1 cellular context compared by ENCODE assay signal in the genomic region with DNA sequence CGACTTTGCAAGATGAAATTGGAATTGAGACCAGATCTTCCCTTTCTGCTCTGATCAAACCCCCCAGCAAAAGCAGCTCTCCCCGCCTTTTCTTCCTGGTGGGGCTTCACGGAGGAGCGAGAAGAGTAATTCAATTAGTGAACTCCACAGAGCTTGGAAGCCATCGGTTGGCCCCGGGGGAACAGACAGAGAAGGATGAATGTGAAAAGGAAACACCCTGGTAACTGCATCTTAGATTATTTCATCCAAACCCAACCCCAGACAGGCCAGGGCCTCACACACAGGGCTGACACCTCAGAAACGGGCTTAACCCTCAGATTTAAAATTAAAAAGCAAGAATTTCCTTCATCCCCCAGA.
TF ChIP-seq lines count a peak whose summit lies in the region.

No MANE protein-coding gene starts in this region.

TF ChIP-seq in GM12878, 131 proteins besides CTCF, POLR2A, EP300 and RAD21 (continued from another document and continues in another):
- TF ChIP-seq, protein P1, sequence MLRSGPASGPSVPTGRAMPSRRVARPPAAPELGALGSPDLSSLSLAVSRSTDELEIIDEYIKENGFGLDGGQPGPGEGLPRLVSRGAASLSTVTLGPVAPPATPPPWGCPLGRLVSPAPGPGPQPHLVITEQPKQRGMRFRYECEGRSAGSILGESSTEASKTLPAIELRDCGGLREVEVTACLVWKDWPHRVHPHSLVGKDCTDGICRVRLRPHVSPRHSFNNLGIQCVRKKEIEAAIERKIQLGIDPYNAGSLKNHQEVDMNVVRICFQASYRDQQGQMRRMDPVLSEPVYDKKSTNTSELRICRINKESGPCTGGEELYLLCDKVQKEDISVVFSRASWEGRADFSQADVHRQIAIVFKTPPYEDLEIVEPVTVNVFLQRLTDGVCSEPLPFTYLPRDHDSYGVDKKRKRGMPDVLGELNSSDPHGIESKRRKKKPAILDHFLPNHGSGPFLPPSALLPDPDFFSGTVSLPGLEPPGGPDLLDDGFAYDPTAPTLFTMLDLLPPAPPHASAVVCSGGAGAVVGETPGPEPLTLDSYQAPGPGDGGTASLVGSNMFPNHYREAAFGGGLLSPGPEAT (IDR thresholded peaks at IDR 0.05; ENCODE audit: low read depth) = no peak; the same call in 1 of the 2 replicates
- no peak for TF ChIP-seq RFX5 (IDR thresholded peaks at IDR 0.05; ENCODE audit: low read depth, low read length)
- TF ChIP-seq STAT1 (conservative IDR thresholded peaks at IDR 0.05) = no peak
- TF ChIP-seq, protein P2, sequence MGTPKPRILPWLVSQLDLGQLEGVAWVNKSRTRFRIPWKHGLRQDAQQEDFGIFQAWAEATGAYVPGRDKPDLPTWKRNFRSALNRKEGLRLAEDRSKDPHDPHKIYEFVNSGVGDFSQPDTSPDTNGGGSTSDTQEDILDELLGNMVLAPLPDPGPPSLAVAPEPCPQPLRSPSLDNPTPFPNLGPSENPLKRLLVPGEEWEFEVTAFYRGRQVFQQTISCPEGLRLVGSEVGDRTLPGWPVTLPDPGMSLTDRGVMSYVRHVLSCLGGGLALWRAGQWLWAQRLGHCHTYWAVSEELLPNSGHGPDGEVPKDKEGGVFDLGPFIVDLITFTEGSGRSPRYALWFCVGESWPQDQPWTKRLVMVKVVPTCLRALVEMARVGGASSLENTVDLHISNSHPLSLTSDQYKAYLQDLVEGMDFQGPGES (IDR thresholded peaks at IDR 0.05) = no peak
- TF ChIP-seq ZNF217 (IDR thresholded peaks at IDR 0.05) = no peak
- no peak for TF ChIP-seq SRF (IDR thresholded peaks at IDR 0.05; ENCODE audit: low read depth in 2 of 2, low read length in 2 of 2)
- TF ChIP-seq HCFC1 (IDR thresholded peaks at IDR 0.05; ENCODE audit: low read length) = no peak
- no peak for TF ChIP-seq GATAD2B (conservative IDR thresholded peaks at IDR 0.05; ENCODE audit: low read depth)
- no peak for TF ChIP-seq ASH2L (IDR thresholded peaks at IDR 0.05; ENCODE audit: borderline replicate concordance, low read depth)
- TF ChIP-seq, protein P3, sequence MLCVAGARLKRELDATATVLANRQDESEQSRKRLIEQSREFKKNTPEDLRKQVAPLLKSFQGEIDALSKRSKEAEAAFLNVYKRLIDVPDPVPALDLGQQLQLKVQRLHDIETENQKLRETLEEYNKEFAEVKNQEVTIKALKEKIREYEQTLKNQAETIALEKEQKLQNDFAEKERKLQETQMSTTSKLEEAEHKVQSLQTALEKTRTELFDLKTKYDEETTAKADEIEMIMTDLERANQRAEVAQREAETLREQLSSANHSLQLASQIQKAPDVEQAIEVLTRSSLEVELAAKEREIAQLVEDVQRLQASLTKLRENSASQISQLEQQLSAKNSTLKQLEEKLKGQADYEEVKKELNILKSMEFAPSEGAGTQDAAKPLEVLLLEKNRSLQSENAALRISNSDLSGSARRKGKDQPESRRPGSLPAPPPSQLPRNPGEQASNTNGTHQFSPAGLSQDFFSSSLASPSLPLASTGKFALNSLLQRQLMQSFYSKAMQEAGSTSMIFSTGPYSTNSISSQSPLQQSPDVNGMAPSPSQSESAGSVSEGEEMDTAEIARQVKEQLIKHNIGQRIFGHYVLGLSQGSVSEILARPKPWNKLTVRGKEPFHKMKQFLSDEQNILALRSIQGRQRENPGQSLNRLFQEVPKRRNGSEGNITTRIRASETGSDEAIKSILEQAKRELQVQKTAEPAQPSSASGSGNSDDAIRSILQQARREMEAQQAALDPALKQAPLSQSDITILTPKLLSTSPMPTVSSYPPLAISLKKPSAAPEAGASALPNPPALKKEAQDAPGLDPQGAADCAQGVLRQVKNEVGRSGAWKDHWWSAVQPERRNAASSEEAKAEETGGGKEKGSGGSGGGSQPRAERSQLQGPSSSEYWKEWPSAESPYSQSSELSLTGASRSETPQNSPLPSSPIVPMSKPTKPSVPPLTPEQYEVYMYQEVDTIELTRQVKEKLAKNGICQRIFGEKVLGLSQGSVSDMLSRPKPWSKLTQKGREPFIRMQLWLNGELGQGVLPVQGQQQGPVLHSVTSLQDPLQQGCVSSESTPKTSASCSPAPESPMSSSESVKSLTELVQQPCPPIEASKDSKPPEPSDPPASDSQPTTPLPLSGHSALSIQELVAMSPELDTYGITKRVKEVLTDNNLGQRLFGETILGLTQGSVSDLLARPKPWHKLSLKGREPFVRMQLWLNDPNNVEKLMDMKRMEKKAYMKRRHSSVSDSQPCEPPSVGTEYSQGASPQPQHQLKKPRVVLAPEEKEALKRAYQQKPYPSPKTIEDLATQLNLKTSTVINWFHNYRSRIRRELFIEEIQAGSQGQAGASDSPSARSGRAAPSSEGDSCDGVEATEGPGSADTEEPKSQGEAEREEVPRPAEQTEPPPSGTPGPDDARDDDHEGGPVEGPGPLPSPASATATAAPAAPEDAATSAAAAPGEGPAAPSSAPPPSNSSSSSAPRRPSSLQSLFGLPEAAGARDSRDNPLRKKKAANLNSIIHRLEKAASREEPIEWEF (IDR thresholded peaks at IDR 0.05; ENCODE audit: insufficient replicate concordance, low read depth, low read length) = no peak
- TF ChIP-seq, protein P4, sequence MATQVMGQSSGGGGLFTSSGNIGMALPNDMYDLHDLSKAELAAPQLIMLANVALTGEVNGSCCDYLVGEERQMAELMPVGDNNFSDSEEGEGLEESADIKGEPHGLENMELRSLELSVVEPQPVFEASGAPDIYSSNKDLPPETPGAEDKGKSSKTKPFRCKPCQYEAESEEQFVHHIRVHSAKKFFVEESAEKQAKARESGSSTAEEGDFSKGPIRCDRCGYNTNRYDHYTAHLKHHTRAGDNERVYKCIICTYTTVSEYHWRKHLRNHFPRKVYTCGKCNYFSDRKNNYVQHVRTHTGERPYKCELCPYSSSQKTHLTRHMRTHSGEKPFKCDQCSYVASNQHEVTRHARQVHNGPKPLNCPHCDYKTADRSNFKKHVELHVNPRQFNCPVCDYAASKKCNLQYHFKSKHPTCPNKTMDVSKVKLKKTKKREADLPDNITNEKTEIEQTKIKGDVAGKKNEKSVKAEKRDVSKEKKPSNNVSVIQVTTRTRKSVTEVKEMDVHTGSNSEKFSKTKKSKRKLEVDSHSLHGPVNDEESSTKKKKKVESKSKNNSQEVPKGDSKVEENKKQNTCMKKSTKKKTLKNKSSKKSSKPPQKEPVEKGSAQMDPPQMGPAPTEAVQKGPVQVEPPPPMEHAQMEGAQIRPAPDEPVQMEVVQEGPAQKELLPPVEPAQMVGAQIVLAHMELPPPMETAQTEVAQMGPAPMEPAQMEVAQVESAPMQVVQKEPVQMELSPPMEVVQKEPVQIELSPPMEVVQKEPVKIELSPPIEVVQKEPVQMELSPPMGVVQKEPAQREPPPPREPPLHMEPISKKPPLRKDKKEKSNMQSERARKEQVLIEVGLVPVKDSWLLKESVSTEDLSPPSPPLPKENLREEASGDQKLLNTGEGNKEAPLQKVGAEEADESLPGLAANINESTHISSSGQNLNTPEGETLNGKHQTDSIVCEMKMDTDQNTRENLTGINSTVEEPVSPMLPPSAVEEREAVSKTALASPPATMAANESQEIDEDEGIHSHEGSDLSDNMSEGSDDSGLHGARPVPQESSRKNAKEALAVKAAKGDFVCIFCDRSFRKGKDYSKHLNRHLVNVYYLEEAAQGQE (IDR thresholded peaks at IDR 0.05; ENCODE audit: low read depth, low read length) = no peak
- TF ChIP-seq ZNF622 (IDR thresholded peaks at IDR 0.05) = no peak
- no peak; a peak in 1 of 4 replicates for TF ChIP-seq IKZF2 (IDR thresholded peaks at IDR 0.05)
- TF ChIP-seq PML (IDR thresholded peaks at IDR 0.05; ENCODE audit: low read length) = 0 out of 2 replicates have a peak, but pooled peaks have one; percentile 42
- TF ChIP-seq, protein P5, sequence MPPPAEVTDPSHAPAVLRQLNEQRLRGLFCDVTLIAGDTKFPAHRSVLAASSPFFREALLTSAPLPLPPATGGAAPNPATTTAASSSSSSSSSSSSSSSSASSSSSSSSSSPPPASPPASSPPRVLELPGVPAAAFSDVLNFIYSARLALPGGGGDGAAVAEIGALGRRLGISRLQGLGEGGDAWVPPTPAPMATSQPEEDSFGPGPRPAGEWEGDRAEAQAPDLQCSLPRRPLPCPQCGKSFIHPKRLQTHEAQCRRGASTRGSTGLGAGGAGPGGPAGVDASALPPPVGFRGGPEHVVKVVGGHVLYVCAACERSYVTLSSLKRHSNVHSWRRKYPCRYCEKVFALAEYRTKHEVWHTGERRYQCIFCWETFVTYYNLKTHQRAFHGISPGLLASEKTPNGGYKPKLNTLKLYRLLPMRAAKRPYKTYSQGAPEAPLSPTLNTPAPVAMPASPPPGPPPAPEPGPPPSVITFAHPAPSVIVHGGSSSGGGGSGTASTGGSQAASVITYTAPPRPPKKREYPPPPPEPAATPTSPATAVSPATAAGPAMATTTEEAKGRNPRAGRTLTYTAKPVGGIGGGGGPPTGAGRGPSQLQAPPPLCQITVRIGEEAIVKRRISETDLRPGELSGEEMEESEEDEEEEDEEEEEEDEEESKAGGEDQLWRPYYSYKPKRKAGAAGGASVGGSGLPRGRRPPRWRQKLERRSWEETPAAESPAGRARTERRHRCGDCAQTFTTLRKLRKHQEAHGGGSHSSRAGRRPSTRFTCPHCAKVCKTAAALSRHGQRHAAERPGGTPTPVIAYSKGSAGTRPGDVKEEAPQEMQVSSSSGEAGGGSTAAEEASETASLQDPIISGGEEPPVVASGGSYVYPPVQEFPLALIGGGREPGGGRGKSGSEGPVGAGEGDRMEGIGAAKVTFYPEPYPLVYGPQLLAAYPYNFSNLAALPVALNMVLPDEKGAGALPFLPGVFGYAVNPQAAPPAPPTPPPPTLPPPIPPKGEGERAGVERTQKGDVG (CRISPR knock-in tag; IDR thresholded peaks at IDR 0.05) = no peak
- TF ChIP-seq RBBP5 (conservative IDR thresholded peaks at IDR 0.05) = no peak
- no peak for TF ChIP-seq SMARCA5 (IDR thresholded peaks at IDR 0.05)
- no peak for TF ChIP-seq ZNF207 (IDR thresholded peaks at IDR 0.05; ENCODE audit: borderline replicate concordance)
- no peak for TF ChIP-seq POU2F2 (IDR thresholded peaks at IDR 0.05; ENCODE audit: borderline replicate concordance, low read depth, low read length)
- TF ChIP-seq EZH2 (IDR thresholded peaks at IDR 0.05; ENCODE audit: borderline replicate concordance, control insufficient read depth, low read depth, low read length) = no peak
- no peak for TF ChIP-seq LARP7 (IDR thresholded peaks at IDR 0.05)
- TF ChIP-seq, protein P6, sequence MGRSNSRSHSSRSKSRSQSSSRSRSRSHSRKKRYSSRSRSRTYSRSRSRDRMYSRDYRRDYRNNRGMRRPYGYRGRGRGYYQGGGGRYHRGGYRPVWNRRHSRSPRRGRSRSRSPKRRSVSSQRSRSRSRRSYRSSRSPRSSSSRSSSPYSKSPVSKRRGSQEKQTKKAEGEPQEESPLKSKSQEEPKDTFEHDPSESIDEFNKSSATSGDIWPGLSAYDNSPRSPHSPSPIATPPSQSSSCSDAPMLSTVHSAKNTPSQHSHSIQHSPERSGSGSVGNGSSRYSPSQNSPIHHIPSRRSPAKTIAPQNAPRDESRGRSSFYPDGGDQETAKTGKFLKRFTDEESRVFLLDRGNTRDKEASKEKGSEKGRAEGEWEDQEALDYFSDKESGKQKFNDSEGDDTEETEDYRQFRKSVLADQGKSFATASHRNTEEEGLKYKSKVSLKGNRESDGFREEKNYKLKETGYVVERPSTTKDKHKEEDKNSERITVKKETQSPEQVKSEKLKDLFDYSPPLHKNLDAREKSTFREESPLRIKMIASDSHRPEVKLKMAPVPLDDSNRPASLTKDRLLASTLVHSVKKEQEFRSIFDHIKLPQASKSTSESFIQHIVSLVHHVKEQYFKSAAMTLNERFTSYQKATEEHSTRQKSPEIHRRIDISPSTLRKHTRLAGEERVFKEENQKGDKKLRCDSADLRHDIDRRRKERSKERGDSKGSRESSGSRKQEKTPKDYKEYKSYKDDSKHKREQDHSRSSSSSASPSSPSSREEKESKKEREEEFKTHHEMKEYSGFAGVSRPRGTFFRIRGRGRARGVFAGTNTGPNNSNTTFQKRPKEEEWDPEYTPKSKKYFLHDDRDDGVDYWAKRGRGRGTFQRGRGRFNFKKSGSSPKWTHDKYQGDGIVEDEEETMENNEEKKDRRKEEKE (IDR thresholded peaks at IDR 0.05) = no peak
- TF ChIP-seq, protein P7, sequence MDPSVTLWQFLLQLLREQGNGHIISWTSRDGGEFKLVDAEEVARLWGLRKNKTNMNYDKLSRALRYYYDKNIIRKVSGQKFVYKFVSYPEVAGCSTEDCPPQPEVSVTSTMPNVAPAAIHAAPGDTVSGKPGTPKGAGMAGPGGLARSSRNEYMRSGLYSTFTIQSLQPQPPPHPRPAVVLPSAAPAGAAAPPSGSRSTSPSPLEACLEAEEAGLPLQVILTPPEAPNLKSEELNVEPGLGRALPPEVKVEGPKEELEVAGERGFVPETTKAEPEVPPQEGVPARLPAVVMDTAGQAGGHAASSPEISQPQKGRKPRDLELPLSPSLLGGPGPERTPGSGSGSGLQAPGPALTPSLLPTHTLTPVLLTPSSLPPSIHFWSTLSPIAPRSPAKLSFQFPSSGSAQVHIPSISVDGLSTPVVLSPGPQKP (IDR thresholded peaks at IDR 0.05; ENCODE audit: low read depth, low read length) = no peak
- TF ChIP-seq ZNF24 (IDR thresholded peaks at IDR 0.05) = 0 out of 2 replicates have a peak, but pooled peaks have one; percentile 27
- TF ChIP-seq, protein P8, sequence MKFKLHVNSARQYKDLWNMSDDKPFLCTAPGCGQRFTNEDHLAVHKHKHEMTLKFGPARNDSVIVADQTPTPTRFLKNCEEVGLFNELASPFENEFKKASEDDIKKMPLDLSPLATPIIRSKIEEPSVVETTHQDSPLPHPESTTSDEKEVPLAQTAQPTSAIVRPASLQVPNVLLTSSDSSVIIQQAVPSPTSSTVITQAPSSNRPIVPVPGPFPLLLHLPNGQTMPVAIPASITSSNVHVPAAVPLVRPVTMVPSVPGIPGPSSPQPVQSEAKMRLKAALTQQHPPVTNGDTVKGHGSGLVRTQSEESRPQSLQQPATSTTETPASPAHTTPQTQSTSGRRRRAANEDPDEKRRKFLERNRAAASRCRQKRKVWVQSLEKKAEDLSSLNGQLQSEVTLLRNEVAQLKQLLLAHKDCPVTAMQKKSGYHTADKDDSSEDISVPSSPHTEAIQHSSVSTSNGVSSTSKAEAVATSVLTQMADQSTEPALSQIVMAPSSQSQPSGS (IDR thresholded peaks at IDR 0.05; ENCODE audit: low read length) = peak; percentile 4; the same call in 1 of the 2 replicates
- no peak for TF ChIP-seq RAD51 (IDR thresholded peaks at IDR 0.05)
- no peak; the same call in 1 of the 2 replicates for TF ChIP-seq POLR2AphosphoS5 (IDR thresholded peaks at IDR 0.05; ENCODE audit: low read length)
- TF ChIP-seq SIX5 (IDR thresholded peaks at IDR 0.05; ENCODE audit: low read depth, low read length, severe bottlenecking) = no peak
- TF ChIP-seq NR2C1 (IDR thresholded peaks at IDR 0.05) = no peak
- TF ChIP-seq SMAD1 (IDR thresholded peaks at IDR 0.05; ENCODE audit: low read depth, partially characterized antibody) = no peak
- no peak for TF ChIP-seq BRCA1 (IDR thresholded peaks at IDR 0.05; ENCODE audit: low read depth, low read length)
- TF ChIP-seq HDAC6 (IDR thresholded peaks at IDR 0.05; ENCODE audit: unreplicated experiment) = peak; percentile 14
- TF ChIP-seq, protein P9, sequence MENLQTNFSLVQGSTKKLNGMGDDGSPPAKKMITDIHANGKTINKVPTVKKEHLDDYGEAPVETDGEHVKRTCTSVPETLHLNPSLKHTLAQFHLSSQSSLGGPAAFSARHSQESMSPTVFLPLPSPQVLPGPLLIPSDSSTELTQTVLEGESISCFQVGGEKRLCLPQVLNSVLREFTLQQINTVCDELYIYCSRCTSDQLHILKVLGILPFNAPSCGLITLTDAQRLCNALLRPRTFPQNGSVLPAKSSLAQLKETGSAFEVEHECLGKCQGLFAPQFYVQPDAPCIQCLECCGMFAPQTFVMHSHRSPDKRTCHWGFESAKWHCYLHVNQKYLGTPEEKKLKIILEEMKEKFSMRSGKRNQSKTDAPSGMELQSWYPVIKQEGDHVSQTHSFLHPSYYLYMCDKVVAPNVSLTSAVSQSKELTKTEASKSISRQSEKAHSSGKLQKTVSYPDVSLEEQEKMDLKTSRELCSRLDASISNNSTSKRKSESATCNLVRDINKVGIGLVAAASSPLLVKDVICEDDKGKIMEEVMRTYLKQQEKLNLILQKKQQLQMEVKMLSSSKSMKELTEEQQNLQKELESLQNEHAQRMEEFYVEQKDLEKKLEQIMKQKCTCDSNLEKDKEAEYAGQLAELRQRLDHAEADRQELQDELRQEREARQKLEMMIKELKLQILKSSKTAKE (IDR thresholded peaks at IDR 0.05; ENCODE audit: low read depth, poor library complexity, severe bottlenecking) = no peak
- TF ChIP-seq SMAD5 (IDR thresholded peaks at IDR 0.05; ENCODE audit: low read depth) = no peak
